In the genomic region with DNA sequence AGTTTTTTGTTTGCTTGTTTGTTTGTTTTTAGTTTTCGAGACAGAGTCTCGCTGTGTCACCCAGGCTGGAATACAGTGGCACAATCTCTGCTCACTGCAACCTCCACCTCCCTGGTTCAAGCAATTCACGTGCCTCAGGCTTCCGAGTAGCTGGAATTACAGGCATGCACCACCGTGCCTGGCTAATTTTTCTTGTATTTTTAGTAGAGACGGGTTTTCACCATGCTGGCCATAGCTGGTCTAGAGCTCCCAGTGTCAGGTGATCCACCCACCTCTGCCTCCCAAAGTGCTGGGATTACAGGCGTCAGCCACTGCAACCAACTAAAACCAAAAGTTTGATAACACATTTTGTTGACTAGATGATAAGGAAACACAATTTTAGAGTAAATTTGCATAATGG, we compare ENCODE assay signal across 8 cellular contexts.
"Had no signal": no experiment of that assay in that cellular context is flagged by ENCODE, and none has a peak within 500 bp of the region (broad histone marks: within the 10 kb centered on the region; RNA-seq: fewer than 3 reads in every experiment).

No MANE protein-coding gene starts in this region.

- H3K9ac ChIP-seq: GM23248 had no signal

- H3K9me3 ChIP-seq: HAP-1 had no signal

- ATAC-seq: HCT116, K562 had no signal

- H3K27ac Mint-ChIP-seq: HFFc6 had no signal

- H3K4me3 Mint-ChIP-seq: HFFc6 had no signal

- DNase-seq: GM23248, GOT3, H7, HFFc6, IMR-90 had no signal

- H3K27ac ChIP-seq: GM23248 had no signal

- H3K36me3 ChIP-seq: HAP-1 had no signal

- H3K4me3 ChIP-seq: GM23248, HAP-1, K562 had no signal

- H3K4me1 ChIP-seq: HAP-1 had no signal
